ENCODE assay signal across 8 cellular contexts in the genomic region with DNA sequence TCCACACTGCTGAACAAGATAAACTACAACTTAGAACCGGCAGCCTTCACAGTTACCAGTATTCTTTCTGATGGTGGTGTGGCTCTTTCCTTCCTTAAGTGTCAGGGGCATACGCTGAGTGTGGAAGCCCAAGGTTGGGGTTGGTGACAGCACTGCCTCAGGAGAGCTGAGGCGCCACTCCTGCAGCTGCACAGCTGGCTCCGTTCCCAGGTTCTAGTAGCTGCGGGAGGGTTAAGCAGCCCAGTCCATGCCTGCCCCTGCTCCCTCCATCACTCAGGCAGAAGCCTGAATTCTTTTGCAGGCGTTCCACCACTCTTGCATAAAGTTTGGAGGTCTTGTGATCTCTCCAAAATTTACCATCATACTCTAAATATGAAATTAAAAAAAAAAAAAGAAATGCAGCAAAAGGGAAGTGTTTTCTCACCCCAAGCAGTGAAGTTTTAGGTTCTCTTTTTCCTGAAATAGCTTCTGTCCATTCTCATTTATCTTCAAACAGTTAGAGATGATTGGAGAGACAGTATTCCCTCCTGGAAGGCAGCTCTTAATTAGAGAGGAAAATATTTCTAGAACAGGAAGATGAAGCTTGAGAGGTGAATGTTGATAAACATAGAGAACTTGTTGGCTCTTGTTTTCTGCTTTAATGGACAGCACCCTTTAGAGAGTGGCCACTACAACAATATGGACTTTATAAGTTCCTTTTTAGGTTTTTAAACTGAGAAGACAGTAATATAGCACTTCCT.
DNase-seq lines count a peak whose midpoint lies in the region; ATAC-seq and TF ChIP-seq lines count a peak whose summit lies in the region.

No MANE protein-coding gene starts in this region.

- no peaks in the 10 kb centered on the region for H3K27me3 ChIP-seq in SU-DHL-6 (ENCODE audit: low read length)
- H3K27me3 ChIP-seq in Karpas-422 (ENCODE audit: low read length) = no peaks in the 10 kb centered on the region

- H3K4me3 Mint-ChIP-seq in nephron = peak overlapping the region; percentile 16 to 60 (median 18)

- H3K27ac ChIP-seq in SU-DHL-6 (ENCODE audit: low read depth, low read length) (no peak overlapping the region), Karpas-422 (ENCODE audit: low read length) (no peak overlapping the region)

- DNase-seq in NCI-H1436 (lab: John Stamatoyannopoulos, UW) = peak; percentile 64
- no peak for DNase-seq in NCI-H1436 treated with DMSO at 0.1 percent for 48 hours (lab: John Stamatoyannopoulos, UW)
- peak; percentile 94 for DNase-seq in NCI-H1105 treated with DMSO at 0.1 percent for 48 hours (lab: John Stamatoyannopoulos, UW)
- peak; percentile 64 for DNase-seq in fibroblast of the aortic adventitia (ENCODE audit: low read depth)
- no peak for DNase-seq in Karpas-422

- H3K27ac Mint-ChIP-seq in nephron = peak overlapping the region; percentile 58 to 78 (median 78)

- H3K36me3 ChIP-seq in SU-DHL-6 (ENCODE audit: low read length) (no peaks in the 10 kb centered on the region), Karpas-422 (ENCODE audit: insufficient read depth, low read length) (no peaks in the 10 kb centered on the region)

- peaks cover 44% of the 10 kb centered on the region for H3K4me1 Mint-ChIP-seq in nephron

- H3K9me2 ChIP-seq in SU-DHL-6 (replicated peaks; ENCODE audit: insufficient read depth, low read length) (no peaks in the 10 kb centered on the region), Karpas-422 (replicated peaks; ENCODE audit: insufficient read depth, low read length) (no peaks in the 10 kb centered on the region)

- H3K4me2 ChIP-seq in SU-DHL-6 (ENCODE audit: low read depth, low read length, poor library complexity, severe bottlenecking) = peak overlapping the region; percentile 49
- H3K4me2 ChIP-seq in Karpas-422 (ENCODE audit: low read depth, low read length, poor library complexity, severe bottlenecking) = no peak overlapping the region

- H2AFZ ChIP-seq in SU-DHL-6 (ENCODE audit: low read depth, low read length, severe bottlenecking) (no peak overlapping the region), Karpas-422 (ENCODE audit: low read length) (no peak overlapping the region)

- H3K4me3 ChIP-seq in SU-DHL-6 (ENCODE audit: insufficient read depth, low read length, poor library complexity, severe bottlenecking) (no peak overlapping the region), fibroblast of the aortic adventitia (ENCODE audit: low read depth, low read length) (peak overlapping the region; percentile 63), Karpas-422 (ENCODE audit: low read length) (no peak overlapping the region)

- H3K4me1 ChIP-seq in Karpas-422 (ENCODE audit: low read length) = peaks cover 20% of the 10 kb centered on the region

- H3K27me3 Mint-ChIP-seq in nephron (ENCODE audit: low read depth) = no peaks in the 10 kb centered on the region

- H3K9me3 ChIP-seq in SU-DHL-6 (ENCODE audit: insufficient read depth, low read length) = no peaks in the 10 kb centered on the region
- no peaks in the 10 kb centered on the region for H3K9me3 ChIP-seq in Karpas-422 (ENCODE audit: low read length)

- H3F3A ChIP-seq in SU-DHL-6 (ENCODE audit: insufficient read depth) = 0 out of 2 replicates have a peak, but pooled peaks cover 3% of the 10 kb centered on the region

- no peaks in the 10 kb centered on the region for H4K20me1 ChIP-seq in SU-DHL-6 (ENCODE audit: low read depth, low read length)
- H4K20me1 ChIP-seq in Karpas-422 (ENCODE audit: insufficient read depth, low read depth, low read length) = no peaks in the 10 kb centered on the region

- H3K9me3 Mint-ChIP-seq in nephron = no peaks in the 10 kb centered on the region

- TF ChIP-seq CTCF in SU-DHL-6 (IDR thresholded peaks at IDR 0.05; ENCODE audit: insufficient read depth, low read length, poor library complexity, severe bottlenecking) = no peak
- TF ChIP-seq CTCF in fibroblast of the aortic adventitia (IDR thresholded peaks at IDR 0.05; ENCODE audit: insufficient read depth, low read length) = no peak
- no peak for TF ChIP-seq CTCF in nephron (IDR thresholded peaks at IDR 0.05; ENCODE audit: unreplicated experiment in 3 of 3)

- H3K79me2 ChIP-seq in SU-DHL-6 (ENCODE audit: insufficient read depth, low read length) (no peaks in the 10 kb centered on the region), Karpas-422 (ENCODE audit: low read length) (no peaks in the 10 kb centered on the region)

- no peaks in the 10 kb centered on the region for H3K36me3 Mint-ChIP-seq in nephron (ENCODE audit: low read depth)

- no peak overlapping the region for H3K9ac ChIP-seq in SU-DHL-6 (ENCODE audit: low read length)
- no peak overlapping the region for H3K9ac ChIP-seq in Karpas-422 (ENCODE audit: low read length)

- ATAC-seq in HG03196 (IDR thresholded peaks at IDR 0.05; ENCODE audit: unreplicated experiment) = no peak

Comparison
In these comparisons a context has a peak if more than half of its experiments do, and no peak if none do; other contexts are left out.
1. DNase-seq: peak in NCI-H1436 (single experiment), NCI-H1105 treated with DMSO at 0.1 percent for 48 hours (single experiment) and fibroblast of the aortic adventitia (single experiment); none in NCI-H1436 treated with DMSO at 0.1 percent for 48 hours (single experiment) and Karpas-422 (single experiment).